In genomic region chr10:104254493-104255243, GRCh38 we compare ENCODE assay signal across 8 cellular contexts. TPM values are rescaled to one million over a fixed set of nuclear protein-coding genes. Genes with fewer than 3 reads are reported as not detected.
DNase-seq lines count a peak whose midpoint lies in the region; ATAC-seq lines count a peak whose summit lies in the region.

TSS of gene GSTO1 (plus strand) at chr10:104254892. CDS start at chr10:104254929, 37 bp downstream.

- peak; percentile 85 for ATAC-seq in GM21390 (IDR thresholded peaks at IDR 0.05; ENCODE audit: unreplicated experiment)
- ATAC-seq in left cardiac atrium = peak; percentile 90 to 93

- DNase-seq in D341Med (ENCODE audit: low spot score) (peak; percentile 76), HuH-7 (ENCODE audit: low spot score) (peak; percentile 69), left cardiac atrium (peak; percentile 89), pons (ENCODE audit: low spot score) (peak; percentile 61), NCI-H1105 treated with DMSO at 0.1 percent for 48 hours (lab: John Stamatoyannopoulos, UW) (no peak)

- intact Hi-C loops in T-helper 1 cell treated with Interleukin-12 subunit alpha and Interleukin-12 subunit beta and Interleukin-4 antibody, amounts not matched to agents 30 ng/mL and 1 ng/mL, for 36 hours (cut with micrococcal nuclease) = loop anchor here (1.0 kb wide), 2 partner anchors 14 to 22 kb away; partner anchors contain the start of gene CFAP43
- intact Hi-C loops in left cardiac atrium (cut with DNase I) = no loop called here

- peak within 1 kb of the TSS; percentile 95 for H3K27ac ChIP-seq in angular gyrus (ENCODE audit: low read depth, low read length)

RNA-seq across cellular contexts. Expression of gene GSTO1, which starts in this region (rescaled TPM):
- 112 and 115 TPM in 2 replicates for total RNA-seq in T-helper 1 cell treated with Interleukin-12 subunit alpha and Interleukin-12 subunit beta and Interleukin-4 antibody, amounts not matched to agents 30 ng/mL and 1 ng/mL, for 36 hours
- total RNA-seq in left cardiac atrium = 100 to 1,000 TPM; 134 to 255 TPM
